14 cellular contexts compared by ENCODE assay signal in the genomic region with DNA sequence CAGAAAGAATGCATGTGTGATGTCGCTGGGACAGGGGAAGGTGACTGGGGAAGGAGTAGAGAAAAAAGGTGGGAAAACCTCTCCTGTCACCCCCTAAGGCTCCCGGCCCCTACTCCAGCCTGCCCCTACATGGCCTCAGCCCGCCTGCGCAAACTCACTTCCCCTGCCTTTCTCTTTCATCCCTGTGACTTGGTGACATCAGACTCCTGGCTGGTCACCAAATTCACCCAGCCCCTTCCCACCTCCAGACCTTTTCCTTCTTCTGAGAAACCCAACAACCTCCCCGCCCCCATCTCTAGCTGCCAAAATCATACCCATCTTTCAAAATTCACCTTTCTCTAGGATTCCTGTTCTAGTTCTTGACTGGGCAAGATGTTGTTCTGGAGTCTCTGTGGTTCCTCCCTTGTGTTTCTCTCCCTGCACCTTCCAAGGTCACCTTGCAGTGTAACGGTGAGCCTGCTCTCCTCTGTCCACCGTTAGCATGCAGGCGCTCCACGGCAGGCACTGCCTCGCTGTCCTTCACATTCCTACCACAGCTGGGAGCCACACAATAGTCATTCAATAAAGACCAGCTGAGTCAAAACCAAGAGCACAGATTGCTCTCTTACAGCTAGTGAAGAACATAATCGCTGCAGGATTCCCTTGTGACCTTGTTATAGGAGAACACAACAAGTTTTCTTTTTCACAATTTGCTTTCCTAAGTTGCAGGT.
A peak's percentile ranks its signal among the peaks of the same experiment; 100 is the strongest.
DNase-seq lines count a peak whose midpoint lies in the region; ATAC-seq, FAIRE-seq and TF ChIP-seq lines count a peak whose summit lies in the region.
"Had no signal": no experiment of that assay in that cellular context is flagged by ENCODE, and none has a peak within 500 bp of the region (broad histone marks: within the 10 kb centered on the region; RNA-seq: fewer than 3 reads in every experiment).

No MANE protein-coding gene starts in this region.

- no peaks in the 10 kb centered on the region for H3K9me3 Mint-ChIP-seq in neural crest cell
- no peaks in the 10 kb centered on the region for H3K9me3 Mint-ChIP-seq in activated naive CD4-positive, alpha-beta T cell treated with anti-CD3 and anti-CD28 coated beads, Interleukin-2, amount 50 U/mL, for 72 hours
- H3K9me3 Mint-ChIP-seq: brain had no signal

- H3K4me3 Mint-ChIP-seq in neural crest cell, result no peak overlapping the region
- H3K4me3 Mint-ChIP-seq: brain had no signal

- FAIRE-seq in D721Med (lab: Jason Lieb, UNC) (no peak), frontal cortex (lab: Jason Lieb, UNC) (no peak)
- FAIRE-seq: A549, small intestine had no signal

- H3K36me3 ChIP-seq in right atrium auricular region, result no peaks in the 10 kb centered on the region
- H3K36me3 ChIP-seq: transverse colon had no signal

- H3K27ac ChIP-seq in right atrium auricular region, result no peak overlapping the region
- H3K27ac ChIP-seq: A549, transverse colon had no signal

- DNase-seq in Right ventricle myocardium superior, result no peak
- no peak for DNase-seq in right atrium auricular region (ENCODE audit: low spot score)
- no peak for DNase-seq in fibroblast of the aortic adventitia (ENCODE audit: low read depth)
- DNase-seq in neural crest cell (ENCODE audit: low read depth, low spot score), result no peak
- DNase-seq in D721Med (ENCODE audit: insufficient read length, low spot score), result no peak
- no peak for DNase-seq in activated naive CD4-positive, alpha-beta T cell treated with anti-CD3 and anti-CD28 coated beads, Interleukin-2, amount 50 U/mL, for 72 hours (ENCODE audit: low spot score in 2 of 2)
- DNase-seq in frontal cortex (ENCODE audit: low spot score in 2 of 2), result no peak
- DNase-seq: activated T-cell treated with anti-CD3 and anti-CD28 coated beads, Interleukin-2, amount 50 U/mL, for 48 hours; erythroblast; small intestine; transverse colon had no signal

- no peaks in the 10 kb centered on the region for H3K9me3 ChIP-seq in right atrium auricular region
- H3K9me3 ChIP-seq: A549, transverse colon had no signal

- H3K4me1 ChIP-seq in right atrium auricular region, result peaks cover 0 to under 1% of the 10 kb centered on the region in 2 donors
- H3K4me1 ChIP-seq: A549, transverse colon had no signal

- H3K4me3 ChIP-seq in right atrium auricular region (no peak overlapping the region), fibroblast of the aortic adventitia (ENCODE audit: low read depth, low read length) (no peak overlapping the region)
- H3K4me3 ChIP-seq: A549, transverse colon had no signal

- no peaks in the 10 kb centered on the region for H3K27me3 Mint-ChIP-seq in neural crest cell (ENCODE audit: low read depth)
- H3K27me3 Mint-ChIP-seq: brain had no signal

- H3K36me3 Mint-ChIP-seq in neural crest cell (ENCODE audit: low read depth), result peaks cover 3% of the 10 kb centered on the region
- no peaks in the 10 kb centered on the region for H3K36me3 Mint-ChIP-seq in activated naive CD4-positive, alpha-beta T cell treated with anti-CD3 and anti-CD28 coated beads, Interleukin-2, amount 50 U/mL, for 72 hours
- H3K36me3 Mint-ChIP-seq: brain had no signal

- TF ChIP-seq CTCF in right atrium auricular region (IDR thresholded peaks at IDR 0.05) (peak in 1 of 2 donors; percentile 34), fibroblast of the aortic adventitia (IDR thresholded peaks at IDR 0.05; ENCODE audit: insufficient read depth, low read length) (peak; percentile 24), neural crest cell (conservative IDR thresholded peaks at IDR 0.05) (peak; percentile 56), D721Med (IDR thresholded peaks at IDR 0.05; ENCODE audit: insufficient read depth, missing control alignments) (no peak)

- H3K27me3 ChIP-seq in right atrium auricular region, result no peaks in the 10 kb centered on the region
- H3K27me3 ChIP-seq: transverse colon had no signal

- ATAC-seq in Right ventricle myocardium superior (ENCODE audit: poor library complexity), result peak; percentile 70
- ATAC-seq in activated naive CD4-positive, alpha-beta T cell treated with anti-CD3 and anti-CD28 coated beads, Interleukin-2, amount 50 U/mL, for 72 hours, result no peak
- ATAC-seq in HG03039 (IDR thresholded peaks at IDR 0.05; ENCODE audit: unreplicated experiment), result no peak

- no peak overlapping the region for H3K27ac Mint-ChIP-seq in neural crest cell (ENCODE audit: unreplicated experiment)
- H3K27ac Mint-ChIP-seq in activated naive CD4-positive, alpha-beta T cell treated with anti-CD3 and anti-CD28 coated beads, Interleukin-2, amount 50 U/mL, for 72 hours, result no peak overlapping the region
- H3K27ac Mint-ChIP-seq: brain had no signal

- H3K4me1 Mint-ChIP-seq in neural crest cell, result peaks cover 7% of the 10 kb centered on the region

- intact Hi-C loops in Right ventricle myocardium superior (cut with DNase I), result no loop called here
